ENCODE assay signal across 9 cellular contexts in genomic region chr11:65489706-65490310, GRCh38. TPM values are rescaled to one million over a fixed set of nuclear protein-coding genes. Genes with fewer than 3 reads are reported as not detected.
DNase-seq lines count a peak whose midpoint lies in the region; ATAC-seq and TF ChIP-seq lines count a peak whose summit lies in the region.
"Had no signal": no experiment of that assay in that cellular context is flagged by ENCODE, and none has a peak within 500 bp of the region (broad histone marks: within the 10 kb centered on the region; RNA-seq: fewer than 3 reads in every experiment).

No MANE protein-coding gene starts in this region.

- H3K36me3 ChIP-seq in Caco-2 (ENCODE audit: control insufficient read depth, insufficient read depth, low read length) (no peaks in the 10 kb centered on the region), SJSA1 (no peaks in the 10 kb centered on the region), prostate gland (no peaks in the 10 kb centered on the region)

- H3K4me1 Mint-ChIP-seq in Caco-2 (ENCODE audit: low read depth, unreplicated experiment): peaks cover 74% of the 10 kb centered on the region

- peak overlapping the region; percentile 100 for H3K27ac Mint-ChIP-seq in Caco-2 (ENCODE audit: unreplicated experiment)

- H3K27me3 Mint-ChIP-seq in Caco-2 (ENCODE audit: insufficient read depth, unreplicated experiment): no peaks in the 10 kb centered on the region

- 25% methylated on average over 8 of the region's 8 CpGs for WGBS in prostate gland

- ATAC-seq in foreskin keratinocyte: no peak

- DNase-seq in Caco-2: peak; percentile 83 to 90
- no peak for DNase-seq in SJSA1 (ENCODE audit: low read depth in 1 of 2, low spot score in 2 of 2)
- no peak for DNase-seq in foreskin keratinocyte
- DNase-seq in prostate gland (ENCODE audit: low spot score): no peak
- DNase-seq in NCI-H2107 treated with DMSO at 0.1 percent for 48 hours (lab: John Stamatoyannopoulos, UW; ENCODE audit: unreplicated experiment): no peak
- DNase-seq in NOMO-1 treated with dmso at 0.1 percent for 144 hours (lab: John Stamatoyannopoulos, UW; ENCODE audit: unreplicated experiment): no peak
- no peak for DNase-seq in posterior vena cava (ENCODE audit: low spot score)
- no peak for DNase-seq in activated CD4-positive, alpha-beta T cell treated with anti-CD3 and anti-CD28 coated beads, Interleukin-2, amount 50 U/mL, for 1 hour
- DNase-seq: SHP77 treated with DMSO at 0.1 percent for 48 hours had no signal

- no peak for TF ChIP-seq POLR2A in prostate gland (IDR thresholded peaks at IDR 0.05)

- POLR2A ChIA-PET in Caco-2 (lab: Charles Lee): interaction anchor here (0.6 to 8.1 kb wide), 14 partner anchors 12 to 162 kb away, joined by 3 to 377 read pairs (median 4); partner anchors contain the start of genes DPF2, FAM89B, MALAT1 and NEAT1

- H3K27ac ChIP-seq in SJSA1: peak overlapping the region; percentile 92
- peak overlapping the region; percentile 96 for H3K27ac ChIP-seq in foreskin keratinocyte
- peak overlapping the region; percentile 98 to 100 for H3K27ac ChIP-seq in prostate gland

- H3K9me3 Mint-ChIP-seq in Caco-2 (ENCODE audit: unreplicated experiment): no peaks in the 10 kb centered on the region

- peak overlapping the region; percentile 14 for H3K4me3 ChIP-seq in Caco-2 (ENCODE audit: low read depth, low read length)
- H3K4me3 ChIP-seq in SJSA1: no peak overlapping the region
- no peak overlapping the region for H3K4me3 ChIP-seq in prostate gland

- peak overlapping the region; percentile 74 for H3K4me3 Mint-ChIP-seq in Caco-2 (ENCODE audit: unreplicated experiment)

- intact Hi-C loops in Caco-2 (cut with micrococcal nuclease; ENCODE audit: unreplicated experiment) (loop anchor here (1.0 kb wide), 4 partner anchors 7 to 72 kb away; no protein-coding TSS in a partner anchor), prostate gland (cut with DNase I) (no loop called here), posterior vena cava (cut with DNase I) (no loop called here)

- no peaks in the 10 kb centered on the region for H3K9me3 ChIP-seq in Caco-2
- H3K9me3 ChIP-seq in SJSA1 (replicated peaks): no peaks in the 10 kb centered on the region
- no peaks in the 10 kb centered on the region for H3K9me3 ChIP-seq in prostate gland

- peaks cover 43% of the 10 kb centered on the region for H3K36me3 Mint-ChIP-seq in Caco-2 (ENCODE audit: insufficient read depth, unreplicated experiment)

- H3K27me3 ChIP-seq in Caco-2 (replicated peaks; ENCODE audit: control insufficient read depth, insufficient read depth, low read length) (no peaks in the 10 kb centered on the region), SJSA1 (replicated peaks) (no peaks in the 10 kb centered on the region), foreskin keratinocyte (no peaks in the 10 kb centered on the region), prostate gland (replicated peaks; ENCODE audit: insufficient read depth) (no peaks in the 10 kb centered on the region)

- CTCF ChIA-PET in Caco-2 (lab: Charles Lee): interaction anchor here (0.6 to 5.9 kb wide), 12 partner anchors 8 to 601 kb away, joined by 3 to 71 read pairs (median 4); partner anchors contain the start of gene MALAT1

- BruUV-seq in Caco-2 (replicated peaks; lab: Mats Ljungman, UMichigan): TSS peak; percentile 79

- peaks cover 94% of the 10 kb centered on the region for H3K4me1 ChIP-seq in Caco-2
- peaks cover 93% of the 10 kb centered on the region for H3K4me1 ChIP-seq in SJSA1 (replicated peaks)
- H3K4me1 ChIP-seq in foreskin keratinocyte: peaks cover 60% of the 10 kb centered on the region
- H3K4me1 ChIP-seq in prostate gland (replicated peaks): peaks cover 54% of the 10 kb centered on the region

- TF ChIP-seq CTCF in Caco-2 (IDR thresholded peaks at IDR 0.05; ENCODE audit: insufficient read depth in 1 of 2, low read depth in 1 of 2, low read length in 1 of 2, severe bottlenecking in 1 of 2, unreplicated experiment in 1 of 2) (no peak), foreskin keratinocyte (conservative IDR thresholded peaks at IDR 0.05) (no peak), prostate gland (IDR thresholded peaks at IDR 0.05) (no peak)

RNA-seq across cellular contexts. Expression of gene MALAT1, which starts 9.0 kb away (rescaled TPM):
- total RNA-seq in Caco-2 (2022) (4,797 and 4,914 TPM in 2 replicates), foreskin keratinocyte (1,538 and 2,710 TPM in 2 replicates), prostate gland (1,000 to 10,000 TPM; 5,964 to 9,097 TPM), posterior vena cava (1,000 to 10,000 TPM; 9,235 to 9,828 TPM)
- total RNA-seq in SJSA1 (2014; rRNA removed; shearing (Covaris generic)): 1,620 and 2,210 TPM in 2 replicates
- polyA plus RNA-seq in foreskin keratinocyte: 10.1 and 11.9 TPM in 2 replicates

RNA-seq across cellular contexts. Expression of gene SCYL1, which starts 35.1 kb away (rescaled TPM):
- 123 and 124 TPM in 2 replicates for total RNA-seq in Caco-2 (2022)
- 103 and 130 TPM in 2 replicates for total RNA-seq in SJSA1 (2014; rRNA removed; shearing (Covaris generic))
- 62.2 and 66.1 TPM in 2 replicates for total RNA-seq in foreskin keratinocyte
- 62.0 and 62.8 TPM in 2 replicates for polyA plus RNA-seq in foreskin keratinocyte
- 100 to 1,000 TPM; 125 to 177 TPM for total RNA-seq in prostate gland
- 10 to 100 TPM; 66.3 to 74.3 TPM for total RNA-seq in posterior vena cava

Comparison
In these comparisons a context has a peak if more than half of its experiments do, and no peak if none do; other contexts are left out.
1. DNase-seq: peak in Caco-2 (2 of 2); none in SJSA1 (0 of 2), foreskin keratinocyte (0 of 2), prostate gland (single experiment), NCI-H2107 treated with DMSO at 0.1 percent for 48 hours (single experiment), NOMO-1 treated with dmso at 0.1 percent for 144 hours (single experiment), posterior vena cava (single experiment) and activated CD4-positive, alpha-beta T cell treated with anti-CD3 and anti-CD28 coated beads, Interleukin-2, amount 50 U/mL, for 1 hour (single experiment).
2. Peak in every context shown above with its lines, with median percentiles within 50 percentile points of each other: H3K27ac ChIP-seq.